ENCODE assay signal across 8 cellular contexts in genomic region chr17:50841949-50842354, GRCh38. TPM values are rescaled to one million over a fixed set of nuclear protein-coding genes. Genes with fewer than 3 reads are reported as not detected.
DNase-seq lines count a peak whose midpoint lies in the region; ATAC-seq, FAIRE-seq and TF ChIP-seq lines count a peak whose summit lies in the region.

No MANE protein-coding gene starts in this region.

- no peaks in the 10 kb centered on the region for H3K27me3 ChIP-seq in Karpas-422 (ENCODE audit: low read length)
- no peaks in the 10 kb centered on the region for H3K27me3 ChIP-seq in Peyer's patch
- no peaks in the 10 kb centered on the region for H3K27me3 ChIP-seq in parathyroid adenoma (ENCODE audit: control insufficient read depth, insufficient read depth, low read length)

- H3K27ac ChIP-seq in Karpas-422 (ENCODE audit: low read length) (no peak overlapping the region), Peyer's patch (no peak overlapping the region), parathyroid adenoma (no peak overlapping the region)

- no peak for TF ChIP-seq POLR2A in Peyer's patch (IDR thresholded peaks at IDR 0.05)

- H3K36me3 ChIP-seq in Karpas-422 (ENCODE audit: insufficient read depth, low read length) (no peaks in the 10 kb centered on the region), Peyer's patch (no peaks in the 10 kb centered on the region), parathyroid adenoma (ENCODE audit: control insufficient read depth, insufficient read depth, low read length) (no peaks in the 10 kb centered on the region)

- H3K9me3 ChIP-seq in Karpas-422 (ENCODE audit: low read length), result no peaks in the 10 kb centered on the region
- H3K9me3 ChIP-seq in Peyer's patch, result no peaks in the 10 kb centered on the region
- no peaks in the 10 kb centered on the region for H3K9me3 ChIP-seq in parathyroid adenoma (ENCODE audit: control insufficient read depth, low read length)

- H3K4me3 ChIP-seq in Karpas-422 (ENCODE audit: low read length) (no peak overlapping the region), Peyer's patch (no peak overlapping the region), parathyroid adenoma (ENCODE audit: low read depth, low read length) (no peak overlapping the region)

- no peak for FAIRE-seq in frontal cortex (lab: Jason Lieb, UNC)

- peak overlapping the region; percentile 32; the same call in 1 of the 2 replicates for H2AFZ ChIP-seq in Karpas-422 (ENCODE audit: low read length)
- no peak overlapping the region for H2AFZ ChIP-seq in parathyroid adenoma

- TF ChIP-seq CTCF in Peyer's patch (IDR thresholded peaks at IDR 0.05), result peak in 5 of 6 experiments; percentile 64 to 83 (median 80)
- TF ChIP-seq CTCF in parathyroid adenoma (IDR thresholded peaks at IDR 0.05), result peak; percentile 82

- H4K20me1 ChIP-seq in Karpas-422 (ENCODE audit: insufficient read depth, low read depth, low read length), result no peaks in the 10 kb centered on the region

- no peak for ATAC-seq in HG03108 (IDR thresholded peaks at IDR 0.05; ENCODE audit: unreplicated experiment)
- ATAC-seq in HG03139 (IDR thresholded peaks at IDR 0.05; ENCODE audit: unreplicated experiment), result no peak

- no peak overlapping the region for H3K9ac ChIP-seq in Karpas-422 (ENCODE audit: low read length)
- H3K9ac ChIP-seq in parathyroid adenoma, result no peak overlapping the region

- H3K4me1 ChIP-seq in Karpas-422 (ENCODE audit: low read length), result no peaks in the 10 kb centered on the region
- no peaks in the 10 kb centered on the region for H3K4me1 ChIP-seq in Peyer's patch
- H3K4me1 ChIP-seq in parathyroid adenoma, result no peaks in the 10 kb centered on the region

- H3K79me2 ChIP-seq in Karpas-422 (ENCODE audit: low read length), result no peaks in the 10 kb centered on the region
- no peaks in the 10 kb centered on the region for H3K79me2 ChIP-seq in parathyroid adenoma

- no peaks in the 10 kb centered on the region for H3K9me2 ChIP-seq in Karpas-422 (replicated peaks; ENCODE audit: insufficient read depth, low read length)

- H3K4me2 ChIP-seq in Karpas-422 (ENCODE audit: low read depth, low read length, poor library complexity, severe bottlenecking) (no peak overlapping the region), parathyroid adenoma (ENCODE audit: low read length) (no peak overlapping the region)

- DNase-seq in DMS79 treated with DMSO at 0.1 percent for 48 hours (lab: John Stamatoyannopoulos, UW), result peak; percentile 82
- peak; percentile 84 for DNase-seq in Karpas-422
- peak; percentile 48 to 85 (median 83) for DNase-seq in Peyer's patch
- DNase-seq in activated gamma-delta T cell treated with anti-CD3 and anti-CD28 coated beads, Interleukin-2, amount 50 U/mL, for 16 hours (ENCODE audit: low read depth), result peak; percentile 22
- DNase-seq in frontal cortex (ENCODE audit: low spot score in 2 of 2), result peak; percentile 78 to 89

RNA-seq across cellular contexts. Expression of gene WFIKKN2, which starts 6.6 kb away (rescaled TPM):
- total RNA-seq in Karpas-422 (2014; rRNA removed; shearing (Covaris generic); ENCODE audit: low replicate concordance), result not detected in 2 replicates
- total RNA-seq in Peyer's patch, result not detected
- 3.7 TPM for total RNA-seq in frontal cortex

RNA-seq across cellular contexts. Expression of gene TOB1, which starts 24.2 kb away (rescaled TPM):
- total RNA-seq in Karpas-422 (2014; rRNA removed; shearing (Covaris generic); ENCODE audit: low replicate concordance), result 8.2 and 25.9 TPM in 2 replicates
- total RNA-seq in Peyer's patch (100 to 1,000 TPM in 1 of 4 donors, 10 to 100 TPM in 3; 38.0 to 101 (median 60.6) TPM), frontal cortex (9.4 TPM)

Comparison
In these comparisons a context has a peak if more than half of its experiments do, and no peak if none do; other contexts are left out.
1. DNase-seq: peak in every context shown above with its lines; median percentile 84 in Karpas-422; 84 in frontal cortex; 83 in Peyer's patch; 82 in DMS79 treated with DMSO at 0.1 percent for 48 hours; 22 in activated gamma-delta T cell treated with anti-CD3 and anti-CD28 coated beads, Interleukin-2, amount 50 U/mL, for 16 hours.